ENCODE assay signal across 1 cellular context in genomic region chr11:117960406-117960805, GRCh38.
TF ChIP-seq lines count a peak whose summit lies in the region.

No MANE protein-coding gene starts in this region.

TF ChIP-seq in GM12878, 131 proteins besides CTCF, POLR2A, EP300 and RAD21:
- TF ChIP-seq KLF5 (IDR thresholded peaks at IDR 0.05; ENCODE audit: partially characterized antibody) (no peak), NKRF (conservative IDR thresholded peaks at IDR 0.05) (no peak), SMAD1 (IDR thresholded peaks at IDR 0.05; ENCODE audit: low read depth, partially characterized antibody) (no peak), TBL1XR1 (IDR thresholded peaks at IDR 0.05; ENCODE audit: low read depth, low read length) (no peak), BCL3 (IDR thresholded peaks at IDR 0.05; ENCODE audit: borderline replicate concordance, insufficient read depth, low read depth, low read length, poor library complexity, severe bottlenecking) (no peak), ATF7 (IDR thresholded peaks at IDR 0.05; ENCODE audit: low read depth) (no peak), BRCA1 (IDR thresholded peaks at IDR 0.05; ENCODE audit: low read depth, low read length) (no peak), EZH2 (IDR thresholded peaks at IDR 0.05; ENCODE audit: borderline replicate concordance, control insufficient read depth, low read depth, low read length) (no peak), EGR1 (IDR thresholded peaks at IDR 0.05; ENCODE audit: borderline replicate concordance in 1 of 2, low read depth in 2 of 2, low read length in 2 of 2) (no peak), NBN (IDR thresholded peaks at IDR 0.05) (no peak), CHD2 (IDR thresholded peaks at IDR 0.05; ENCODE audit: borderline replicate concordance, low read depth, low read length) (no peak)
